20 cellular contexts compared by ENCODE assay signal in genomic region chr12:1919284-1919683, GRCh38. TPM values are rescaled to one million over a fixed set of nuclear protein-coding genes. Genes with fewer than 3 reads are reported as not detected.
DNase-seq lines count a peak whose midpoint lies in the region; ATAC-seq and TF ChIP-seq lines count a peak whose summit lies in the region.
"Had no signal": no experiment of that assay in that cellular context is flagged by ENCODE, and none has a peak within 500 bp of the region (broad histone marks: within the 10 kb centered on the region; RNA-seq: fewer than 3 reads in every experiment).

No MANE protein-coding gene starts in this region.

- H4K20me1 ChIP-seq in hepatocyte (ENCODE audit: insufficient read depth, poor library complexity, severe bottlenecking): no peaks in the 10 kb centered on the region

- intact Hi-C loops in upper lobe of right lung (cut with DNase I): no loop called here

- H3K9me3 Mint-ChIP-seq in activated CD8-positive, alpha-beta memory T cell treated with anti-CD3 and anti-CD28 coated beads, Interleukin-2, amount 10 ng/mL, durations not matched to agents 7 days and 5 days (ENCODE audit: low read depth): no peaks in the 10 kb centered on the region
- H3K9me3 Mint-ChIP-seq: activated CD4-positive, alpha-beta T cell treated with anti-CD3 and anti-CD28 coated beads, Interleukin-2, amount 10 ng/mL, durations not matched to agents 7 days and 5 days had no signal

- DNase-seq in activated CD8-positive, alpha-beta memory T cell treated with anti-CD3 and anti-CD28 coated beads, Interleukin-2, amount 10 ng/mL, durations not matched to agents 7 days and 5 days: peak; percentile 39
- no peak for DNase-seq in activated CD8-positive, alpha-beta memory T cell treated with anti-CD3 and anti-CD28 coated beads, Interleukin-2, amount 50 U/mL, for 4 hours
- peak; percentile 38 for DNase-seq in MV-4-11 (lab: John Stamatoyannopoulos, UW)
- peak; percentile 14 for DNase-seq in hepatocyte (ENCODE audit: low spot score)
- DNase-seq in upper lobe of right lung: no peak
- DNase-seq in cerebellar cortex (ENCODE audit: low spot score): no peak
- DNase-seq in stimulated activated naive CD8-positive, alpha-beta T cell treated with anti-CD3 and anti-CD28 coated beads, Interleukin-15, Interleukin-2, amounts not matched to agents 100 U/mL and 50 U/mL, for 24 hours: no peak
- DNase-seq: activated CD4-positive, alpha-beta T cell treated with anti-CD3 and anti-CD28 coated beads, Interleukin-2, amount 10 ng/mL, durations not matched to agents 7 days and 5 days; activated effector memory CD4-positive, alpha-beta T cell treated with Interleukin-2 at 50 U/mL for 16 hours; DMS 273 treated with DMSO at 0.1 percent for 48 hours; NCI-H1694; NCI-H748 treated with DMSO at 0.1 percent for 48 hours; stimulated activated naive CD4-positive, alpha-beta T cell had no signal

- H3K9me3 ChIP-seq in hepatocyte (ENCODE audit: low read depth) (no peaks in the 10 kb centered on the region), upper lobe of right lung (no peaks in the 10 kb centered on the region)
- H3K9me3 ChIP-seq: ascending aorta, HAP-1, sigmoid colon had no signal

- H3K4me1 Mint-ChIP-seq in activated CD8-positive, alpha-beta memory T cell treated with anti-CD3 and anti-CD28 coated beads, Interleukin-2, amount 10 ng/mL, durations not matched to agents 7 days and 5 days: peaks cover 17% of the 10 kb centered on the region

- no peak overlapping the region for H3K4me3 ChIP-seq in hepatocyte
- peak overlapping the region; percentile 10 for H3K4me3 ChIP-seq in upper lobe of right lung
- H3K4me3 ChIP-seq: HAP-1, lung had no signal

- no peak overlapping the region for H3K4me3 Mint-ChIP-seq in activated CD8-positive, alpha-beta memory T cell treated with anti-CD3 and anti-CD28 coated beads, Interleukin-2, amount 10 ng/mL, durations not matched to agents 7 days and 5 days
- H3K4me3 Mint-ChIP-seq: activated CD4-positive, alpha-beta T cell treated with anti-CD3 and anti-CD28 coated beads, Interleukin-2, amount 10 ng/mL, durations not matched to agents 7 days and 5 days had no signal

- 80% methylated on average over 5 of the region's 5 CpGs for WGBS in hepatocyte (ENCODE audit: low lambda C conversion rate, missing lambda C conversion rate)

- no peak overlapping the region for H2AFZ ChIP-seq in hepatocyte

- H3K4me1 ChIP-seq in hepatocyte (ENCODE audit: insufficient read depth): peaks cover 15% of the 10 kb centered on the region
- H3K4me1 ChIP-seq in upper lobe of right lung: no peaks in the 10 kb centered on the region
- H3K4me1 ChIP-seq: HAP-1 had no signal

- H3K36me3 ChIP-seq in hepatocyte (replicated peaks; ENCODE audit: insufficient read depth, low read depth) (no peaks in the 10 kb centered on the region), upper lobe of right lung (no peaks in the 10 kb centered on the region)
- H3K36me3 ChIP-seq: ascending aorta, HAP-1, sigmoid colon had no signal

- H3K9me2 ChIP-seq in hepatocyte (replicated peaks; ENCODE audit: insufficient read depth): no peaks in the 10 kb centered on the region

- peaks cover 15% of the 10 kb centered on the region for H3K27me3 Mint-ChIP-seq in activated CD8-positive, alpha-beta memory T cell treated with anti-CD3 and anti-CD28 coated beads, Interleukin-2, amount 10 ng/mL, durations not matched to agents 7 days and 5 days

- ATAC-seq in activated CD8-positive, alpha-beta memory T cell treated with anti-CD3 and anti-CD28 coated beads, Interleukin-2, amount 10 ng/mL, durations not matched to agents 7 days and 5 days: no peak
- ATAC-seq in upper lobe of right lung (no peak), GM21825 (IDR thresholded peaks at IDR 0.05; ENCODE audit: unreplicated experiment) (no peak)
- no peak for ATAC-seq in stimulated activated naive CD8-positive, alpha-beta T cell treated with anti-CD3 and anti-CD28 coated beads, Interleukin-15, Interleukin-2, amounts not matched to agents 100 U/mL and 50 U/mL, for 24 hours

- H3K79me2 ChIP-seq in hepatocyte: no peaks in the 10 kb centered on the region

- H3K27ac ChIP-seq in hepatocyte (peak overlapping the region; percentile 38), upper lobe of right lung (no peak overlapping the region)

- TF ChIP-seq CTCF in hepatocyte (IDR thresholded peaks at IDR 0.05; ENCODE audit: poor library complexity) (no peak), upper lobe of right lung (IDR thresholded peaks at IDR 0.05) (no peak)

- H3K36me3 Mint-ChIP-seq in activated CD8-positive, alpha-beta memory T cell treated with anti-CD3 and anti-CD28 coated beads, Interleukin-2, amount 10 ng/mL, durations not matched to agents 7 days and 5 days: no peaks in the 10 kb centered on the region

- CTCF ChIA-PET in activated CD8-positive, alpha-beta memory T cell treated with anti-CD3 and anti-CD28 coated beads, Interleukin-2, amount 10 ng/mL, durations not matched to agents 7 days and 5 days (lab: Charles Lee): no interaction called here

- H3K27me3 ChIP-seq in hepatocyte: no peaks in the 10 kb centered on the region
- no peaks in the 10 kb centered on the region for H3K27me3 ChIP-seq in upper lobe of right lung
- H3K27me3 ChIP-seq: ascending aorta, dorsolateral prefrontal cortex, sigmoid colon had no signal

- no peak overlapping the region for H3K27ac Mint-ChIP-seq in activated CD8-positive, alpha-beta memory T cell treated with anti-CD3 and anti-CD28 coated beads, Interleukin-2, amount 10 ng/mL, durations not matched to agents 7 days and 5 days
- H3K27ac Mint-ChIP-seq: activated CD4-positive, alpha-beta T cell treated with anti-CD3 and anti-CD28 coated beads, Interleukin-2, amount 10 ng/mL, durations not matched to agents 7 days and 5 days had no signal

- H3K4me2 ChIP-seq in hepatocyte: peak overlapping the region; percentile 37

RNA-seq across cellular contexts. Expression of gene CACNA2D4, which starts 0.8 kb away (rescaled TPM):
- total RNA-seq in activated CD8-positive, alpha-beta memory T cell treated with anti-CD3 and anti-CD28 coated beads, Interleukin-2, amount 10 ng/mL, durations not matched to agents 7 days and 5 days: 1 to 10 TPM; 5.9 to 8.2 TPM
- 1.3 and 4.7 TPM in 2 replicates for total RNA-seq in hepatocyte
- polyA plus RNA-seq in hepatocyte: 2.1 and 5.7 TPM in 2 replicates
- 5.5 TPM for total RNA-seq in upper lobe of right lung
- total RNA-seq: ascending aorta had no signal
- polyA plus RNA-seq: neural cell had no signal

Comparison
In these comparisons a context has a peak if more than half of its experiments do, and no peak if none do; other contexts are left out.
1. DNase-seq: peak in activated CD8-positive, alpha-beta memory T cell treated with anti-CD3 and anti-CD28 coated beads, Interleukin-2, amount 10 ng/mL, durations not matched to agents 7 days and 5 days (single experiment), MV-4-11 (single experiment) and hepatocyte (single experiment); none in activated CD8-positive, alpha-beta memory T cell treated with anti-CD3 and anti-CD28 coated beads, Interleukin-2, amount 50 U/mL, for 4 hours (single experiment), upper lobe of right lung (single experiment), cerebellar cortex (single experiment) and stimulated activated naive CD8-positive, alpha-beta T cell treated with anti-CD3 and anti-CD28 coated beads, Interleukin-15, Interleukin-2, amounts not matched to agents 100 U/mL and 50 U/mL, for 24 hours (single experiment).